14 cellular contexts compared by ENCODE assay signal in genomic region chr3:139119331-139120025, GRCh38.
"Had no signal": no experiment of that assay in that cellular context is flagged by ENCODE, and none has a peak within 500 bp of the region (broad histone marks: within the 10 kb centered on the region; RNA-seq: fewer than 3 reads in every experiment).

No MANE protein-coding gene starts in this region.

- H3K9me3 ChIP-seq: adrenal gland, body of pancreas had no signal

- H3K4me1 Mint-ChIP-seq: activated CD4-positive, alpha-beta T cell treated with anti-CD3 and anti-CD28 coated beads for 36 hours; central memory CD8-positive, alpha-beta T cell; nephron; stimulated activated naive CD8-positive, alpha-beta T cell treated with anti-CD3 and anti-CD28 coated beads, Interleukin-15, amount 100 ng/mL, for 72 hours; T-cell had no signal

- DNase-seq: activated CD4-positive, alpha-beta T cell treated with anti-CD3 and anti-CD28 coated beads for 36 hours; activated naive CD4-positive, alpha-beta T cell treated with anti-CD3 and anti-CD28 coated beads, Interleukin-2, amount 50 U/mL, for 16 hours; effector memory CD8-positive, alpha-beta T cell; glutamatergic neuron; stimulated activated CD4-positive, alpha-beta T cell treated with anti-CD3 and anti-CD28 coated beads, Interleukin-12 subunit alpha, Interleukin-12 subunit beta, amount 100 ng/mL, for 4 hours; stimulated activated CD4-positive, alpha-beta T cell treated with anti-CD3 and anti-CD28 coated beads, Interleukin-2, amount 100 ng/mL, for 48 hours; stimulated activated naive CD8-positive, alpha-beta T cell treated with anti-CD3 and anti-CD28 coated beads, Interleukin-15, amount 100 ng/mL, for 72 hours; T-cell; WERI-Rb-1 had no signal

- H3K36me3 Mint-ChIP-seq: T-cell had no signal

- H3K4me1 ChIP-seq: adrenal gland had no signal

- H3K27me3 Mint-ChIP-seq: activated CD4-positive, alpha-beta T cell treated with anti-CD3 and anti-CD28 coated beads for 36 hours; central memory CD8-positive, alpha-beta T cell; effector memory CD8-positive, alpha-beta T cell; stimulated activated naive CD8-positive, alpha-beta T cell treated with anti-CD3 and anti-CD28 coated beads, Interleukin-15, amount 100 ng/mL, for 72 hours had no signal

- H3K4me3 Mint-ChIP-seq: activated CD4-positive, alpha-beta T cell treated with anti-CD3 and anti-CD28 coated beads for 36 hours; central memory CD8-positive, alpha-beta T cell; effector memory CD8-positive, alpha-beta T cell; nephron; stimulated activated naive CD8-positive, alpha-beta T cell treated with anti-CD3 and anti-CD28 coated beads, Interleukin-15, amount 100 ng/mL, for 72 hours; T-cell had no signal

- H3K27me3 ChIP-seq: adrenal gland, body of pancreas had no signal

- H3K36me3 ChIP-seq: adrenal gland, WERI-Rb-1 had no signal

- ATAC-seq: activated CD4-positive, alpha-beta T cell treated with anti-CD3 and anti-CD28 coated beads for 36 hours; effector memory CD8-positive, alpha-beta T cell; stimulated activated naive CD8-positive, alpha-beta T cell treated with anti-CD3 and anti-CD28 coated beads, Interleukin-15, amount 100 ng/mL, for 72 hours; T-cell had no signal

- H3K9me3 Mint-ChIP-seq: activated T-helper 2 cell treated with anti-CD3 and anti-CD28 coated beads, Interferon-gamma antibody, Interleukin-2, Interleukin-4, amounts not matched to agents 10 μg/mL and 5 μg/mL and 100 μg/mL, durations not matched to agents 14 hours and 24 hours and 36 hours; central memory CD8-positive, alpha-beta T cell; effector memory CD8-positive, alpha-beta T cell; nephron; stimulated activated naive CD8-positive, alpha-beta T cell treated with anti-CD3 and anti-CD28 coated beads, Interleukin-15, amount 100 ng/mL, for 72 hours; T-cell had no signal

- H3K27ac Mint-ChIP-seq: activated CD4-positive, alpha-beta T cell treated with anti-CD3 and anti-CD28 coated beads for 36 hours; activated T-helper 2 cell treated with anti-CD3 and anti-CD28 coated beads, Interferon-gamma antibody, Interleukin-2, Interleukin-4, amounts not matched to agents 10 μg/mL and 5 μg/mL and 100 μg/mL, durations not matched to agents 14 hours and 24 hours and 36 hours; effector memory CD8-positive, alpha-beta T cell; nephron; stimulated activated naive CD8-positive, alpha-beta T cell treated with anti-CD3 and anti-CD28 coated beads, Interleukin-15, amount 100 ng/mL, for 72 hours; T-cell had no signal

- H3K27ac ChIP-seq: adrenal gland, body of pancreas had no signal

- H3K4me3 ChIP-seq: adrenal gland, body of pancreas had no signal
